8 cellular contexts compared by ENCODE assay signal in genomic region chr16:53130193-53131049, GRCh38.
DNase-seq lines count a peak whose midpoint lies in the region; ATAC-seq and TF ChIP-seq lines count a peak whose summit lies in the region.

No MANE protein-coding gene starts in this region.

- peak; percentile 97 for DNase-seq in ELF-1 (ENCODE audit: low read depth, low spot score)
- peak; percentile 91 for DNase-seq in H4 (ENCODE audit: low spot score)
- peak; percentile 94 for DNase-seq in RPMI7951 (ENCODE audit: low read depth)
- DNase-seq in activated T-helper 2 cell treated with anti-CD3 and anti-CD28 coated beads, Interferon-gamma antibody, Interleukin-2, Interleukin-4, amounts not matched to agents 10 μg/mL and 5 μg/mL and 100 μg/mL, durations not matched to agents 14 hours and 24 hours and 36 hours (ENCODE audit: low spot score), result peak; percentile 91
- peak; percentile 97 for DNase-seq in fibroblast of pulmonary artery (ENCODE audit: low read depth)
- peak; percentile 93 for DNase-seq in stimulated activated naive CD8-positive, alpha-beta T cell treated with anti-CD3 and anti-CD28 coated beads, Interleukin-15, Interleukin-2, amounts not matched to agents 100 U/mL and 50 U/mL, for 24 hours

- no peaks in the 10 kb centered on the region for H3K27me3 Mint-ChIP-seq in activated T-helper 2 cell treated with anti-CD3 and anti-CD28 coated beads, Interferon-gamma antibody, Interleukin-2, Interleukin-4, amounts not matched to agents 10 μg/mL and 5 μg/mL and 100 μg/mL, durations not matched to agents 14 hours and 24 hours and 36 hours (ENCODE audit: low read depth)
- no peaks in the 10 kb centered on the region for H3K27me3 Mint-ChIP-seq in nephron (ENCODE audit: low read depth)

- ATAC-seq in stimulated activated naive CD8-positive, alpha-beta T cell treated with anti-CD3 and anti-CD28 coated beads, Interleukin-15, Interleukin-2, amounts not matched to agents 100 U/mL and 50 U/mL, for 24 hours, result peak; percentile 90

- intact Hi-C loops in activated T-helper 2 cell treated with anti-CD3 and anti-CD28 coated beads, Interferon-gamma antibody, Interleukin-2, Interleukin-4, amounts not matched to agents 10 μg/mL and 5 μg/mL and 100 μg/mL, durations not matched to agents 14 hours and 24 hours and 36 hours (cut with micrococcal nuclease), result loop anchor here (1.0 to 5.0 kb wide), 6 partner anchors 31 to 1797 kb away; partner anchors contain the start of genes AKTIP and RBL2

- TF ChIP-seq CTCF in LNCAP (IDR thresholded peaks at IDR 0.05) (peak; percentile 71), fibroblast of pulmonary artery (IDR thresholded peaks at IDR 0.05; ENCODE audit: low read length, missing control alignments) (peak; percentile 24), nephron (IDR thresholded peaks at IDR 0.05; ENCODE audit: unreplicated experiment in 3 of 3) (peak; percentile 46 to 66 (median 55))

- peaks cover 23% of the 10 kb centered on the region for H3K4me1 Mint-ChIP-seq in activated T-helper 2 cell treated with anti-CD3 and anti-CD28 coated beads, Interferon-gamma antibody, Interleukin-2, Interleukin-4, amounts not matched to agents 10 μg/mL and 5 μg/mL and 100 μg/mL, durations not matched to agents 14 hours and 24 hours and 36 hours (ENCODE audit: low read depth)
- peaks cover 47% of the 10 kb centered on the region for H3K4me1 Mint-ChIP-seq in nephron

- peak overlapping the region; percentile 67 for H3K27ac Mint-ChIP-seq in activated T-helper 2 cell treated with anti-CD3 and anti-CD28 coated beads, Interferon-gamma antibody, Interleukin-2, Interleukin-4, amounts not matched to agents 10 μg/mL and 5 μg/mL and 100 μg/mL, durations not matched to agents 14 hours and 24 hours and 36 hours
- peak overlapping the region; percentile 94 to 100 (median 97) for H3K27ac Mint-ChIP-seq in nephron

- peak overlapping the region; percentile 74 for H3K4me3 ChIP-seq in fibroblast of pulmonary artery (replicated peaks; ENCODE audit: low read depth, low read length)

- H3K9me3 Mint-ChIP-seq in activated T-helper 2 cell treated with anti-CD3 and anti-CD28 coated beads, Interferon-gamma antibody, Interleukin-2, Interleukin-4, amounts not matched to agents 10 μg/mL and 5 μg/mL and 100 μg/mL, durations not matched to agents 14 hours and 24 hours and 36 hours, result no peaks in the 10 kb centered on the region
- H3K9me3 Mint-ChIP-seq in nephron, result no peaks in the 10 kb centered on the region

- peaks cover 3% of the 10 kb centered on the region for H3K36me3 Mint-ChIP-seq in activated T-helper 2 cell treated with anti-CD3 and anti-CD28 coated beads, Interferon-gamma antibody, Interleukin-2, Interleukin-4, amounts not matched to agents 10 μg/mL and 5 μg/mL and 100 μg/mL, durations not matched to agents 14 hours and 24 hours and 36 hours (ENCODE audit: low read depth)
- H3K36me3 Mint-ChIP-seq in nephron (ENCODE audit: low read depth), result peaks cover 4% of the 10 kb centered on the region

- H3K4me3 Mint-ChIP-seq in activated T-helper 2 cell treated with anti-CD3 and anti-CD28 coated beads, Interferon-gamma antibody, Interleukin-2, Interleukin-4, amounts not matched to agents 10 μg/mL and 5 μg/mL and 100 μg/mL, durations not matched to agents 14 hours and 24 hours and 36 hours (ENCODE audit: low read depth), result peak overlapping the region; percentile 78
- peak overlapping the region; percentile 84 to 90 (median 89) for H3K4me3 Mint-ChIP-seq in nephron

Comparison
In these comparisons a context has a peak if more than half of its experiments do, and no peak if none do; other contexts are left out.
1. Peak in every context shown above with its lines: DNase-seq, ATAC-seq and H3K4me3 ChIP-seq.